ENCODE assay signal across 9 cellular contexts in genomic region chr11:62004473-62004872, GRCh38. TPM values are rescaled to one million over a fixed set of nuclear protein-coding genes. Genes with fewer than 3 reads are reported as not detected.
DNase-seq lines count a peak whose midpoint lies in the region; ATAC-seq, FAIRE-seq and TF ChIP-seq lines count a peak whose summit lies in the region.
"Had no signal": no experiment of that assay in that cellular context is flagged by ENCODE, and none has a peak within 500 bp of the region (broad histone marks: within the 10 kb centered on the region; RNA-seq: fewer than 3 reads in every experiment).

No MANE protein-coding gene starts in this region.

- intact Hi-C loops in HepG2 (cut with micrococcal nuclease; ENCODE audit: unreplicated experiment) = loop anchor here (10.0 kb wide), 1 partner anchor 50 kb away; no protein-coding TSS in a partner anchor
- intact Hi-C loops in esophagus muscularis mucosa (cut with DNase I) = no loop called here

- H3K79me2 ChIP-seq in HepG2 (ENCODE audit: insufficient read depth, low read length) (no peaks in the 10 kb centered on the region), SK-N-SH (ENCODE audit: insufficient read depth) (no peaks in the 10 kb centered on the region)

- in situ Hi-C loops in HepG2 (cut with HindIII; ENCODE audit: extremely low pct_ligation_motif_present, low pct_unique_long_range_greater_than_20kb) (loop anchor here (5.0 kb wide), 1 partner anchor 37 kb away; the partner anchor contains the start of gene FTH1), ACHN (cut with HindIII; ENCODE audit: low pct_ligation_motif_present, low pct_unique_long_range_greater_than_20kb, low sequenced_read_pairs) (no loop called here)

- no peak overlapping the region for H3K27ac Mint-ChIP-seq in type B pancreatic cell

- H3K4me3 Mint-ChIP-seq in type B pancreatic cell = no peak overlapping the region

- no peak for TF ChIP-seq CTCF in AG04450 (IDR thresholded peaks at IDR 0.05; ENCODE audit: low read depth, low read length)
- no peak for TF ChIP-seq CTCF in HepG2 (CRISPR knock-in tag; IDR thresholded peaks at IDR 0.05)
- no peak for TF ChIP-seq CTCF in type B pancreatic cell (conservative IDR thresholded peaks at IDR 0.05)
- no peak for TF ChIP-seq CTCF in SK-N-SH (IDR thresholded peaks at IDR 0.05)
- TF ChIP-seq CTCF in esophagus muscularis mucosa (IDR thresholded peaks at IDR 0.05) = no peak

- H3K4me1 ChIP-seq in HepG2 (ENCODE audit: insufficient read depth, low read length) (peaks cover 67% of the 10 kb centered on the region), SK-N-SH (ENCODE audit: control insufficient read depth in 1 of 2, insufficient read depth in 2 of 2, low read depth in 1 of 2, low read length in 1 of 2) (no peaks in the 10 kb centered on the region; a peak in 1 of 4 replicates), esophagus muscularis mucosa (peaks cover 0 to 20% (median 5%) of the 10 kb centered on the region in 4 donors)

- H3K9me3 ChIP-seq in AG04450 (ENCODE audit: control insufficient read depth, insufficient read depth, low read length) (peaks cover 15% of the 10 kb centered on the region), HepG2 (ENCODE audit: low read length) (peaks cover 4% of the 10 kb centered on the region), SK-N-SH (no peaks in the 10 kb centered on the region), esophagus muscularis mucosa (peaks cover 0 to 5% (median 3%) of the 10 kb centered on the region in 4 donors)

- no peaks in the 10 kb centered on the region for H4K20me1 ChIP-seq in HepG2 (ENCODE audit: insufficient read depth, low read length)
- no peaks in the 10 kb centered on the region for H4K20me1 ChIP-seq in SK-N-SH (ENCODE audit: insufficient read depth)

- no peaks in the 10 kb centered on the region for H3K27me3 ChIP-seq in AG04450 (ENCODE audit: control insufficient read depth, insufficient read depth, low read length)
- H3K27me3 ChIP-seq in HepG2 (ENCODE audit: control insufficient read depth in 1 of 2, insufficient read depth in 2 of 2, low read length in 2 of 2) = no peaks in the 10 kb centered on the region
- no peaks in the 10 kb centered on the region for H3K27me3 ChIP-seq in SK-N-SH (ENCODE audit: insufficient read depth)
- H3K27me3 ChIP-seq in esophagus muscularis mucosa = no peaks in the 10 kb centered on the region

- H3K36me3 ChIP-seq in HepG2 (replicated peaks in 1 of 2; ENCODE audit: control insufficient read depth in 1 of 2, insufficient read depth in 2 of 2, low read length in 2 of 2) (no peaks in the 10 kb centered on the region), SK-N-SH (replicated peaks in 1 of 2; ENCODE audit: control insufficient read depth in 1 of 2, insufficient read depth in 2 of 2, low read length in 1 of 2) (no peaks in the 10 kb centered on the region), esophagus muscularis mucosa (no peaks in the 10 kb centered on the region)

- TF ChIP-seq POLR2A in HepG2 (IDR thresholded peaks at IDR 0.05; ENCODE audit: insufficient read depth in 1 of 2, low read depth in 2 of 2, low read length in 2 of 2) = no peak
- TF ChIP-seq POLR2A in esophagus muscularis mucosa (IDR thresholded peaks at IDR 0.05; ENCODE audit: low read depth) = no peak

- peak; percentile 42 for DNase-seq in AG04450 (ENCODE audit: low read depth, low spot score)
- DNase-seq in HCEC 1CT = peak; percentile 3
- peak; percentile 69 for DNase-seq in amniotic epithelial cell (ENCODE audit: low read depth)
- no peak for DNase-seq in HepG2 (ENCODE audit: low spot score)
- no peak for DNase-seq in type B pancreatic cell (ENCODE audit: extremely low spot score, unreplicated experiment)
- no peak for DNase-seq in SK-N-SH
- no peak for DNase-seq in ACHN
- DNase-seq in esophagus muscularis mucosa (ENCODE audit: extremely low spot score) = no peak
- DNase-seq: COR-L47 had no signal

- no peaks in the 10 kb centered on the region for H3K27me3 Mint-ChIP-seq in type B pancreatic cell

- H3K9ac ChIP-seq in HepG2 (ENCODE audit: insufficient read depth, low read depth, low read length) (no peak overlapping the region), SK-N-SH (no peak overlapping the region)

- peaks cover 17% of the 10 kb centered on the region for H3K4me1 Mint-ChIP-seq in type B pancreatic cell (ENCODE audit: unreplicated experiment)

- POLR2A ChIA-PET in AG04450 (lab: Yijun Ruan, JAX) (interaction anchor here (1.0 to 1.4 kb wide), 2 partner anchors 32 to 37 kb away, joined by 3 to 4 read pairs; partner anchors contain the start of gene FTH1), HepG2 (lab: Yijun Ruan, JAX) (interaction anchor here (1.1 to 17.8 kb wide), 3 partner anchors 9 to 27 kb away, joined by 3 to 518 read pairs (median 3); no protein-coding TSS in a partner anchor), SK-N-SH (lab: Yijun Ruan, JAX) (no interaction called here)

- H3K9me3 Mint-ChIP-seq in type B pancreatic cell = peaks cover 1% of the 10 kb centered on the region

- CTCF ChIA-PET in AG04450 (lab: Charles Lee) = interaction anchor here (0.7 kb wide), 1 partner anchor 9 kb away, joined by 3 read pairs; no protein-coding TSS in a partner anchor
- CTCF ChIA-PET in HepG2 (lab: Yijun Ruan, JAX; ENCODE audit: low intra/inter-chr PET ratio, low total read pairs) = no interaction called here
- CTCF ChIA-PET in SK-N-SH (lab: Yijun Ruan, JAX) = no interaction called here

- H3K36me3 Mint-ChIP-seq in type B pancreatic cell = peaks cover 1% of the 10 kb centered on the region

- TF ChIP-seq EP300 in HepG2 (IDR thresholded peaks at IDR 0.05; ENCODE audit: low read depth in 2 of 2, low read length in 2 of 2) = no peak
- no peak for TF ChIP-seq EP300 in HepG2 (CRISPR knock-in tag; IDR thresholded peaks at IDR 0.05; ENCODE audit: borderline replicate concordance)
- TF ChIP-seq EP300 in SK-N-SH (IDR thresholded peaks at IDR 0.05; ENCODE audit: borderline replicate concordance in 1 of 2, low read depth in 1 of 2, low read length in 1 of 2) = no peak
- no peak for TF ChIP-seq EP300 in esophagus muscularis mucosa (IDR thresholded peaks at IDR 0.05)

- no peaks in the 10 kb centered on the region for H3K9me2 ChIP-seq in SK-N-SH

- H3K4me3 ChIP-seq in AG04450 (ENCODE audit: low read depth, low read length) (no peak overlapping the region), HepG2 (replicated peaks in 1 of 3; ENCODE audit: insufficient read depth in 1 of 3, low read depth in 2 of 3, low read length in 3 of 3) (no peak overlapping the region), SK-N-SH (ENCODE audit: low read depth in 2 of 2, low read length in 1 of 2) (no peak overlapping the region), esophagus muscularis mucosa (no peak overlapping the region)

- ATAC-seq in HepG2 = no peak

- H3K4me2 ChIP-seq in HepG2 (ENCODE audit: low read depth, low read length) (no peak overlapping the region), SK-N-SH (no peak overlapping the region)

- H2AFZ ChIP-seq in HepG2 (ENCODE audit: low read length) (no peak overlapping the region), SK-N-SH (ENCODE audit: low read depth) (no peak overlapping the region)

- no peaks in the 10 kb centered on the region for H3F3A ChIP-seq in SK-N-SH (replicated peaks; ENCODE audit: insufficient read depth)

- BruUV-seq in HepG2 (replicated peaks; lab: Mats Ljungman, UMichigan) = no TSS peak

- H3K27ac ChIP-seq in AG04450 (ENCODE audit: low read depth, low read length) = no peak overlapping the region
- peak overlapping the region; percentile 26 for H3K27ac ChIP-seq in HepG2 (ENCODE audit: extremely low read length, insufficient read depth, low read length)
- no peak overlapping the region for H3K27ac ChIP-seq in SK-N-SH (ENCODE audit: low read depth in 2 of 2, low read length in 1 of 2)
- no peak overlapping the region for H3K27ac ChIP-seq in esophagus muscularis mucosa (replicated peaks in 1 of 4)

- TF ChIP-seq RAD21 in HepG2 (CRISPR knock-in tag; IDR thresholded peaks at IDR 0.05) (no peak), SK-N-SH (IDR thresholded peaks at IDR 0.05; ENCODE audit: low read length) (no peak)

- FAIRE-seq in HepG2 (lab: Jason Lieb, UNC) = no peak

- 88% methylated on average over 2 of the region's 2 CpGs for WGBS in HepG2 (ENCODE audit: low lambda C conversion rate)
- 87% methylated on average over 2 of the region's 2 CpGs for WGBS in SK-N-SH (ENCODE audit: low lambda C conversion rate)
- 59% methylated on average over 2 of the region's 2 CpGs for WGBS in esophagus muscularis mucosa

RNA-seq across cellular contexts. Expression of gene FTH1, which starts 37.0 kb away (rescaled TPM):
- 3,294 and 4,220 TPM in 2 replicates for polyA plus RNA-seq in AG04450 (2011; rRNA removed)
- polyA minus RNA-seq in AG04450 (2011; rRNA and poly(A)+ RNA removed) = 1,880 and 1,982 TPM in 2 replicates
- 544 and 607 TPM in 2 replicates for total RNA-seq in HepG2 (2016; rRNA removed; fragmentation: Illumina TruSeq; extraction: Trizol)
- 3,105 and 3,667 TPM in 2 replicates for total RNA-seq in HepG2 (2016; cell fraction: cytosol; rRNA removed; fragmentation: Illumina TruSeq; extraction: Trizol; ENCODE audit: low read depth)
- total RNA-seq in HepG2 (2016; cell fraction: insoluble cytoplasmic fraction; rRNA removed; fragmentation: Illumina TruSeq; extraction: Trizol) = 481 and 554 TPM in 2 replicates
- 4,411 and 4,459 TPM in 2 replicates for total RNA-seq in HepG2 (2016; cell fraction: membrane; rRNA removed; fragmentation: Illumina TruSeq; extraction: Trizol)
- total RNA-seq in HepG2 (2016; cell fraction: nucleus; rRNA removed; fragmentation: Illumina TruSeq; extraction: Trizol) = 460 and 546 TPM in 2 replicates
- polyA plus RNA-seq in HepG2 (2011; rRNA removed) = 760 and 802 TPM in 2 replicates
- 904 and 962 TPM in 2 replicates for polyA plus RNA-seq in HepG2 (2011; cell fraction: cytosol; rRNA removed)
- 547 and 633 TPM in 2 replicates for polyA plus RNA-seq in HepG2 (2011; cell fraction: nucleus; rRNA removed)
- polyA plus RNA-seq in HepG2 (2012) = 4,160 and 4,286 TPM in 2 replicates
- polyA plus RNA-seq in HepG2 (2016; cell fraction: cytosol; fragmentation: Illumina TruSeq; extraction: Trizol; ENCODE audit: low read depth) = 74,852 and 83,301 TPM in 2 replicates
- 2,697 and 2,813 TPM in 2 replicates for polyA plus RNA-seq in HepG2 (2016; cell fraction: insoluble cytoplasmic fraction; fragmentation: Illumina TruSeq; extraction: Trizol; ENCODE audit: low read depth)
- polyA plus RNA-seq in HepG2 (2016; cell fraction: membrane; fragmentation: Illumina TruSeq; extraction: Trizol; ENCODE audit: low read depth) = 37,583 and 39,786 TPM in 2 replicates
- polyA plus RNA-seq in HepG2 (2016; cell fraction: nucleus; fragmentation: Illumina TruSeq; extraction: Trizol; ENCODE audit: insufficient read depth, low read depth) = 2,546 and 3,012 TPM in 2 replicates
- 361 and 877 TPM in 2 replicates for polyA minus RNA-seq in HepG2 (2011; rRNA and poly(A)+ RNA removed; ENCODE audit: low replicate concordance)
- polyA minus RNA-seq in HepG2 (2011; cell fraction: cytosol; rRNA and poly(A)+ RNA removed) = 693 and 773 TPM in 2 replicates
- 191 and 263 TPM in 2 replicates for polyA minus RNA-seq in HepG2 (2011; cell fraction: nucleus; rRNA and poly(A)+ RNA removed)
- total RNA-seq in type B pancreatic cell (ENCODE audit: low replicate concordance) = 1,346 and 2,108 TPM in 2 replicates
- polyA plus RNA-seq in SK-N-SH (2012; rRNA removed) = 879 and 1,229 TPM in 2 replicates
- polyA plus RNA-seq in SK-N-SH (2012; cell fraction: cytosol; rRNA removed) = 2,322 and 2,767 TPM in 2 replicates
- polyA plus RNA-seq in SK-N-SH (2012; cell fraction: nucleus; rRNA removed) = 269 and 354 TPM in 2 replicates
- total RNA-seq in esophagus muscularis mucosa = 1,000 to 10,000 TPM; 1,795 to 3,027 (median 2,719) TPM

RNA-seq across cellular contexts. Expression of gene BEST1, which starts 54.3 kb away (rescaled TPM):
- polyA plus RNA-seq in AG04450 (2011; rRNA removed) (2.6 TPM in 2 replicates), HepG2 (2011; rRNA removed) (0.65 and 2.3 TPM in 2 replicates), SK-N-SH (2012; rRNA removed) (0.30 and 0.47 TPM in 2 replicates)
- polyA minus RNA-seq in AG04450 (2011; rRNA and poly(A)+ RNA removed) = 4.4 and 4.9 TPM in 2 replicates
- total RNA-seq in HepG2 (2016; rRNA removed; fragmentation: Illumina TruSeq; extraction: Trizol) (0.09 TPM in 1 of 2 replicates, not detected in the other), type B pancreatic cell (ENCODE audit: low replicate concordance) (0.14 and 0.31 TPM in 2 replicates), esophagus muscularis mucosa (1 to 10 TPM; 2.2 to 5.0 (median 4.3) TPM)
- 0.09 and 0.10 TPM in 2 replicates for total RNA-seq in HepG2 (2016; cell fraction: cytosol; rRNA removed; fragmentation: Illumina TruSeq; extraction: Trizol; ENCODE audit: low read depth)
- total RNA-seq in HepG2 (2016; cell fraction: insoluble cytoplasmic fraction; rRNA removed; fragmentation: Illumina TruSeq; extraction: Trizol) = 0.09 TPM in 1 of 2 replicates, not detected in the other
- 0.06 and 0.07 TPM in 2 replicates for total RNA-seq in HepG2 (2016; cell fraction: membrane; rRNA removed; fragmentation: Illumina TruSeq; extraction: Trizol)
- total RNA-seq in HepG2 (2016; cell fraction: nucleus; rRNA removed; fragmentation: Illumina TruSeq; extraction: Trizol) = 0.13 and 0.16 TPM in 2 replicates
- polyA plus RNA-seq in HepG2 (2011; cell fraction: cytosol; rRNA removed) = 0.24 and 0.96 TPM in 2 replicates
- 2.9 and 8.0 TPM in 2 replicates for polyA plus RNA-seq in HepG2 (2011; cell fraction: nucleus; rRNA removed)
- polyA plus RNA-seq in HepG2 (2012) = 1.1 and 1.9 TPM in 2 replicates
- 1.3 and 1.4 TPM in 2 replicates for polyA plus RNA-seq in HepG2 (2016; cell fraction: cytosol; fragmentation: Illumina TruSeq; extraction: Trizol; ENCODE audit: low read depth)
- polyA plus RNA-seq in HepG2 (2016; cell fraction: insoluble cytoplasmic fraction; fragmentation: Illumina TruSeq; extraction: Trizol; ENCODE audit: low read depth) = 0.07 TPM in 1 of 2 replicates, not detected in the other
- polyA plus RNA-seq in HepG2 (2016; cell fraction: membrane; fragmentation: Illumina TruSeq; extraction: Trizol; ENCODE audit: low read depth) = 0.37 and 0.43 TPM in 2 replicates
- polyA plus RNA-seq in HepG2 (2016; cell fraction: nucleus; fragmentation: Illumina TruSeq; extraction: Trizol; ENCODE audit: insufficient read depth, low read depth) = not detected in 2 replicates
- polyA minus RNA-seq in HepG2 (2011; rRNA and poly(A)+ RNA removed; ENCODE audit: low replicate concordance) = 0.28 and 1.6 TPM in 2 replicates
- 0.44 and 0.79 TPM in 2 replicates for polyA minus RNA-seq in HepG2 (2011; cell fraction: cytosol; rRNA and poly(A)+ RNA removed)
- 1.7 and 6.0 TPM in 2 replicates for polyA minus RNA-seq in HepG2 (2011; cell fraction: nucleus; rRNA and poly(A)+ RNA removed)
- 0.12 and 0.13 TPM in 2 replicates for polyA plus RNA-seq in SK-N-SH (2012; cell fraction: cytosol; rRNA removed)
- 2.0 and 2.8 TPM in 2 replicates for polyA plus RNA-seq in SK-N-SH (2012; cell fraction: nucleus; rRNA removed)

Comparison
In these comparisons a context has a peak if more than half of its experiments do, and no peak if none do; other contexts are left out.
1. DNase-seq: peak in AG04450 (single experiment), HCEC 1CT (single experiment) and amniotic epithelial cell (single experiment); none in HepG2 (single experiment), type B pancreatic cell (single experiment), SK-N-SH (single experiment), ACHN (single experiment) and esophagus muscularis mucosa (single experiment).